Comparison of ENCODE assay signal across 8 cellular contexts in the genomic region with DNA sequence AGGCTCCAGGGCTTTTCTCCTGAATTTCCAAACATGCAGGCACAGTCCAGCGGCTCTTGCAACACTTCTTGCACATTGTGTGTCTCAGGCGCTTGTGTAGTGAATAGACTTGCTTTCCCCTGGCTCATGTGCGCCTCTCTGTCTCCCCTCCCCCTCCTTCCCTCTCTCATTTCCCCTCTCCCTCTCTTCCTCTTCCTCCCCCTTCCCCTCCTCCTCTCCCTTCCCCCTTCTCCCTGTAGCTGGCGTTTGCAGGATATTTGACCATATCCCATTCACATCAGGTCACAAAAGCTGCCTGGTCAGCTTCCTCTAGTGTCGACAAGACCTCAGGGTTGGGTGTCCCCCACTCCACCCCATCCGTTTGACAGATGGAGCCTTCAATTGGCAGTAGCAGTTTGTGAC. TPM values are rescaled to one million over a fixed set of nuclear protein-coding genes. Genes with fewer than 3 reads are reported as not detected.
DNase-seq lines count a peak whose midpoint lies in the region; ATAC-seq and TF ChIP-seq lines count a peak whose summit lies in the region.

No MANE protein-coding gene starts in this region.

- H3K4me3 ChIP-seq in HUES64 (ENCODE audit: low read length), result peak overlapping the region; percentile 72
- H3K4me3 ChIP-seq in muscle layer of duodenum (ENCODE audit: low read depth in 1 of 2, low read length in 2 of 2), result peak overlapping the region; percentile 57 to 73

- TF ChIP-seq CTCF in CD4-positive, alpha-beta T cell (IDR thresholded peaks at IDR 0.05), result no peak
- TF ChIP-seq CTCF in chondrocyte (IDR thresholded peaks at IDR 0.05), result no peak

- H3K4me3 Mint-ChIP-seq in CD4-positive, alpha-beta T cell, result peak overlapping the region; percentile 90
- peak overlapping the region; percentile 71 for H3K4me3 Mint-ChIP-seq in chondrocyte (ENCODE audit: unreplicated experiment)

- H3K27me3 ChIP-seq in CD4-positive, alpha-beta T cell (ENCODE audit: control insufficient read depth, insufficient read depth, low read length), result no peaks in the 10 kb centered on the region
- H3K27me3 ChIP-seq in HUES64 (ENCODE audit: insufficient read depth, low read length) (peaks cover 14% of the 10 kb centered on the region; the same call in 1 of the 2 replicates), muscle layer of duodenum (ENCODE audit: low read depth, low read length) (no peaks in the 10 kb centered on the region)

- H3K27me3 Mint-ChIP-seq in CD4-positive, alpha-beta T cell, result no peaks in the 10 kb centered on the region
- no peaks in the 10 kb centered on the region for H3K27me3 Mint-ChIP-seq in chondrocyte (ENCODE audit: low read depth)

- H3K27ac ChIP-seq in CD4-positive, alpha-beta T cell (ENCODE audit: low read depth, low read length), result no peak overlapping the region
- H3K27ac ChIP-seq in HUES64 (ENCODE audit: low read depth, low read length) (no peak overlapping the region), muscle layer of duodenum (ENCODE audit: low read length) (peak overlapping the region; percentile 51)

- H3K36me3 Mint-ChIP-seq in CD4-positive, alpha-beta T cell (ENCODE audit: low read depth), result peaks cover 9% of the 10 kb centered on the region
- no peaks in the 10 kb centered on the region for H3K36me3 Mint-ChIP-seq in chondrocyte (ENCODE audit: low read depth)

- POLR2A ChIA-PET in CD4-positive, alpha-beta T cell (lab: Charles Lee), result interaction anchor here (1.0 to 1.7 kb wide), 3 partner anchors 12 to 34 kb away, joined by 3 to 4 read pairs (median 4); no protein-coding TSS in a partner anchor

- peak overlapping the region; percentile 72 for H3K27ac Mint-ChIP-seq in CD4-positive, alpha-beta T cell
- no peak overlapping the region for H3K27ac Mint-ChIP-seq in chondrocyte (ENCODE audit: unreplicated experiment)

- intact Hi-C loops in CD4-positive, alpha-beta T cell (cut with DNase I, micrococcal nuclease), result loop anchor here (1.0 to 10.0 kb wide), 3 partner anchors 31 to 771 kb away; a partner anchor contains a TSS

- no peaks in the 10 kb centered on the region for H3K9me3 ChIP-seq in CD4-positive, alpha-beta T cell (ENCODE audit: control insufficient read depth, low read length)
- H3K9me3 ChIP-seq in HUES64 (ENCODE audit: insufficient read depth, low read depth, low read length) (no peaks in the 10 kb centered on the region), muscle layer of duodenum (ENCODE audit: control insufficient read depth in 1 of 2, low read length in 2 of 2) (no peaks in the 10 kb centered on the region)

- no peak for ATAC-seq in CD4-positive, alpha-beta T cell (ENCODE audit: poor library complexity)
- no peak for ATAC-seq in GM19467 (IDR thresholded peaks at IDR 0.05; ENCODE audit: unreplicated experiment)

- DNase-seq in CD4-positive, alpha-beta T cell, result no peak
- DNase-seq in chondrocyte (ENCODE audit: low spot score) (no peak), foreskin melanocyte (no peak), NK-92 (lab: John Stamatoyannopoulos, UW; ENCODE audit: unreplicated experiment) (no peak)
- no peak for DNase-seq in activated CD4-positive, CD25-positive, alpha-beta regulatory T cell (lab: John Stamatoyannopoulos, UW)

- H3K9me3 Mint-ChIP-seq in CD4-positive, alpha-beta T cell, result no peaks in the 10 kb centered on the region
- peaks cover 6% of the 10 kb centered on the region for H3K9me3 Mint-ChIP-seq in chondrocyte (ENCODE audit: low read depth)

- peaks cover 3% of the 10 kb centered on the region; the same call in 1 of the 2 replicates for H3K36me3 ChIP-seq in HUES64 (ENCODE audit: insufficient read depth, low read length)
- H3K36me3 ChIP-seq in muscle layer of duodenum (ENCODE audit: control insufficient read depth in 1 of 2, insufficient read depth in 2 of 2, low read length in 2 of 2), result no peaks in the 10 kb centered on the region

- 1% methylated on average over 6 of the region's 6 CpGs for WGBS in HUES64

- 0 out of 2 replicates have a peak overlapping the region, but pooled peaks have one; percentile 66 for H3K9ac ChIP-seq in HUES64 (ENCODE audit: low read depth, low read length)

- peaks cover 12% of the 10 kb centered on the region; the same call in 1 of the 2 replicates for H3K4me1 ChIP-seq in HUES64 (ENCODE audit: insufficient read depth, low read length)
- no peaks in the 10 kb centered on the region for H3K4me1 ChIP-seq in muscle layer of duodenum (ENCODE audit: control insufficient read depth in 1 of 2, insufficient read depth in 2 of 2, low read length in 2 of 2)

- H3K4me1 Mint-ChIP-seq in CD4-positive, alpha-beta T cell (ENCODE audit: low read depth), result peaks cover 46% of the 10 kb centered on the region
- peaks cover 25% of the 10 kb centered on the region for H3K4me1 Mint-ChIP-seq in chondrocyte (ENCODE audit: low read depth)

- CTCF ChIA-PET in CD4-positive, alpha-beta T cell (lab: Charles Lee), result no interaction called here

RNA-seq across cellular contexts. Expression of a gene that starts 2.4 kb away (rescaled TPM):
- 1 to 10 TPM; 4.0 to 4.6 TPM for total RNA-seq in CD4-positive, alpha-beta T cell
- polyA plus RNA-seq in HUES64 (2013, experiment 1 of 2), result 11.5 TPM
- polyA plus RNA-seq in HUES64 (2013, experiment 2 of 2), result 9.5 TPM
- total RNA-seq in chondrocyte, result 6.5 to 11.7 TPM (median 7.0 TPM) in 3 replicates

RNA-seq across cellular contexts. Expression of a gene that starts 30.8 kb away (rescaled TPM):
- total RNA-seq in CD4-positive, alpha-beta T cell, result 1 to 10 TPM; 1.2 to 1.9 TPM
- 2.7 TPM for polyA plus RNA-seq in HUES64 (2013, experiment 1 of 2)
- polyA plus RNA-seq in HUES64 (2013, experiment 2 of 2), result 2.9 TPM
- total RNA-seq in chondrocyte, result 6.3 to 6.5 TPM (median 6.4 TPM) in 3 replicates
